ENCODE assay signal across 7 cellular contexts in the genomic region with DNA sequence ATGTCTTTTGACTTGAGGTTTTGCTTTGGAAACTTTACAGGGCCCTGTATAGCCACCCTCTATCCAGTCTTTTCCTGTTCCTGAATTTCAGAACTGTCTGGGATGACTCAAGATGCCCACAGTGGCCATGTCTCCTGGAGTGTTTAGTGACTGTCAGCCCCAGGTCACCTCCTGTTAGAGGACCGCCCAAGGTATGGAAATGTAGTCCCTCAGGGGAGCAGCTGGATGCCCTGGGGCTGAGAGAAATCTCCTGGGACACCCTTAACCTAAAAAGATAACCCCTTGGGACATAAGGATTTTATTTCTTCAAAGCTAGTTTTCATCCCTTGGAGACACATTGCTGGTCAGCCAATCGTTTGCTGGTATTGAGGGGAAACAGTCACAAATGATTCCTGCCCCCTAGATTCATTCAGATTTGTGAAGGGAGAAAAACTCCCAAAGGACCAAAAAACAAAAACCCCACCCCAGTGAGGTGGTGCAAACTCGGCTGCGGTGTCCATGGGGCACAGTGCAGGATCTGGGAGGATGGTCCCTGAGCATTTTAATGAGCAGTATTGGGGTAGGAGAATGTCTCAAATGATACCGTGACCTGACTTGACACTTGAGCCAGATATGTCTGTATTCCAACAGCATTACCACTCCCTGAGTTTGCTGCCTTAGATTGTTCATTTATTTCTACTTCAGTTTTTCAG. TPM values are rescaled to one million over a fixed set of nuclear protein-coding genes. Genes with fewer than 3 reads are reported as not detected.
DNase-seq lines count a peak whose midpoint lies in the region; TF ChIP-seq lines count a peak whose summit lies in the region.

No MANE protein-coding gene starts in this region.

- no peaks in the 10 kb centered on the region for H3K27me3 ChIP-seq in skeletal muscle tissue (ENCODE audit: control insufficient read depth in 3 of 3, insufficient read depth in 3 of 3, low read length in 3 of 3)

- H3K4me3 ChIP-seq in SK-N-MC (peak overlapping the region; percentile 99), skeletal muscle tissue (ENCODE audit: low read length in 3 of 3) (peak overlapping the region in 2 of 3 donors; percentile 89 to 96)

- H3K4me1 ChIP-seq in skeletal muscle tissue (ENCODE audit: control insufficient read depth in 3 of 3, insufficient read depth in 3 of 3, low read length in 3 of 3) = peaks cover 17 to 31% (median 19%) of the 10 kb centered on the region in 3 donors

- H3K36me3 ChIP-seq in SK-N-MC (ENCODE audit: insufficient read depth, low read length) (peaks cover 49% of the 10 kb centered on the region), skeletal muscle tissue (ENCODE audit: control insufficient read depth in 3 of 3, insufficient read depth in 3 of 3, low read length in 3 of 3) (peaks cover 0 to 3% (median 0%) of the 10 kb centered on the region in 3 donors)

- peak; percentile 27 for TF ChIP-seq POLR2A in GM19193 (IDR thresholded peaks at IDR 0.05; ENCODE audit: extremely low read depth, insufficient read depth, insufficient read length)

- peak overlapping the region; percentile 97 for H3K9ac ChIP-seq in SK-N-MC (ENCODE audit: insufficient read length)
- peak overlapping the region; percentile 94 to 95 (median 95) for H3K9ac ChIP-seq in skeletal muscle tissue (ENCODE audit: low read depth in 1 of 3, low read length in 3 of 3)

- H3K9me3 ChIP-seq in SK-N-MC (ENCODE audit: low read depth, low read length) (peaks cover 3% of the 10 kb centered on the region), skeletal muscle tissue (ENCODE audit: control insufficient read depth in 3 of 3, low read length in 3 of 3) (no peaks in the 10 kb centered on the region)

- DNase-seq in SK-N-MC (ENCODE audit: low read depth, low spot score) (no peak), fibroblast of gingiva (ENCODE audit: low read depth) (peak; percentile 38), activated gamma-delta T cell treated with Interleukin-2 at 50 U/mL for 16 hours (no peak), SHP77 (lab: John Stamatoyannopoulos, UW) (no peak), ecto neural progenitor cell (ENCODE audit: low spot score) (no peak)

- H3K27ac ChIP-seq in SK-N-MC (no peak overlapping the region), skeletal muscle tissue (ENCODE audit: low read depth, low read length) (peak overlapping the region; percentile 86)

RNA-seq across cellular contexts. Expression of a gene that starts 1.7 kb away (rescaled TPM):
- total RNA-seq in skeletal muscle tissue = 4.2 TPM
